ENCODE assay signal across 8 cellular contexts in genomic region chr11:13207665-13208594, GRCh38.
DNase-seq lines count a peak whose midpoint lies in the region; ATAC-seq and TF ChIP-seq lines count a peak whose summit lies in the region.

No MANE protein-coding gene starts in this region.

- peak in 1 of 2 donors; percentile 5 for TF ChIP-seq POLR2A in adrenal gland (IDR thresholded peaks at IDR 0.05)

- ATAC-seq in HG02973 (IDR thresholded peaks at IDR 0.05; ENCODE audit: unreplicated experiment) = no peak
- no peak for ATAC-seq in HG03457 (IDR thresholded peaks at IDR 0.05; ENCODE audit: unreplicated experiment)

- peaks cover 0 to 14% of the 10 kb centered on the region in 2 donors for H3K4me1 ChIP-seq in adrenal gland (replicated peaks in 1 of 2)
- H3K4me1 ChIP-seq in right atrium auricular region = peaks cover 0 to 17% of the 10 kb centered on the region in 2 donors

- no peaks in the 10 kb centered on the region for H3K27me3 ChIP-seq in adrenal gland
- no peaks in the 10 kb centered on the region for H3K27me3 ChIP-seq in right atrium auricular region

- H3K9me3 ChIP-seq in adrenal gland (replicated peaks in 1 of 3) = no peaks in the 10 kb centered on the region
- no peaks in the 10 kb centered on the region for H3K9me3 ChIP-seq in right atrium auricular region

- H3K4me3 ChIP-seq in adrenal gland (peak overlapping the region in 3 of 4 donors; percentile 24 to 58 (median 29)), right atrium auricular region (peak overlapping the region in 1 of 2 donors; percentile 40), retinal pigment epithelial cell (ENCODE audit: low read length) (no peak overlapping the region)

- intact Hi-C loops in adrenal gland (cut with DNase I) = no loop called here

- H3K27ac ChIP-seq in adrenal gland = peak overlapping the region; percentile 25 to 82 (median 59)
- H3K27ac ChIP-seq in right atrium auricular region = peak overlapping the region; percentile 13 to 31

- TF ChIP-seq CTCF in adrenal gland (IDR thresholded peaks at IDR 0.05) (no peak), right atrium auricular region (IDR thresholded peaks at IDR 0.05) (no peak), retinal pigment epithelial cell (conservative IDR thresholded peaks at IDR 0.05; ENCODE audit: low read depth, low read length) (no peak)

- DNase-seq in EL (peak; percentile 76), NCI-H226 (peak; percentile 69), adrenal gland (peak in 6 of 7 donors; percentile 40 to 62 (median 43)), right atrium auricular region (ENCODE audit: low spot score) (peak; percentile 63), retinal pigment epithelial cell (ENCODE audit: low read depth) (peak; percentile 51), COLO668 (lab: John Stamatoyannopoulos, UW; ENCODE audit: unreplicated experiment) (no peak)

- H3K36me3 ChIP-seq in adrenal gland (replicated peaks in 1 of 2) (no peaks in the 10 kb centered on the region), right atrium auricular region (no peaks in the 10 kb centered on the region)

- WGBS in adrenal gland, 4 donors = 15 to 28% (median 17%) methylated on average over 16 of the region's 16 CpGs
